13 cellular contexts compared by ENCODE assay signal in genomic region chr5:40017151-40017550, GRCh38.
"Had no signal": no experiment of that assay in that cellular context is flagged by ENCODE, and none has a peak within 500 bp of the region (broad histone marks: within the 10 kb centered on the region; RNA-seq: fewer than 3 reads in every experiment).

No MANE protein-coding gene starts in this region.

- H3K36me3 Mint-ChIP-seq: activated naive CD8-positive, alpha-beta T cell treated with anti-CD3 and anti-CD28 coated beads for 36 hours; naive B cell had no signal

- H3K36me3 ChIP-seq: brain microvascular endothelial cell, lower lobe of right lung, right atrium auricular region, stomach had no signal

- H3K4me1 Mint-ChIP-seq: activated naive CD8-positive, alpha-beta T cell treated with anti-CD3 and anti-CD28 coated beads for 36 hours had no signal

- H3K4me3 ChIP-seq: dorsolateral prefrontal cortex, lower lobe of right lung, right atrium auricular region, stomach had no signal

- H3K4me1 ChIP-seq: lower lobe of right lung, right atrium auricular region, stomach had no signal

- H3K27ac ChIP-seq: brain microvascular endothelial cell, dorsolateral prefrontal cortex, lower lobe of right lung, right atrium auricular region, stomach had no signal

- H3K27me3 Mint-ChIP-seq: naive B cell had no signal

- H3K27me3 ChIP-seq: brain microvascular endothelial cell, right atrium auricular region, stomach had no signal

- H3K9me3 ChIP-seq: lower lobe of right lung, stomach had no signal

- H3K9me3 Mint-ChIP-seq: activated naive CD8-positive, alpha-beta T cell treated with anti-CD3 and anti-CD28 coated beads for 36 hours; activated T-cell treated with anti-CD3 and anti-CD28 coated beads, Interleukin-2, amount 50 U/mL, for 4 hours had no signal

- H3K27ac Mint-ChIP-seq: activated naive CD8-positive, alpha-beta T cell treated with anti-CD3 and anti-CD28 coated beads for 36 hours had no signal

- ATAC-seq: activated T-cell treated with anti-CD3 and anti-CD28 coated beads, Interleukin-2, amount 50 U/mL, for 4 hours; esophagus mucosa; lower lobe of right lung had no signal

- H3K4me3 Mint-ChIP-seq: activated naive CD8-positive, alpha-beta T cell treated with anti-CD3 and anti-CD28 coated beads for 36 hours; activated T-cell treated with anti-CD3 and anti-CD28 coated beads, Interleukin-2, amount 50 U/mL, for 4 hours; naive B cell had no signal

- DNase-seq: activated CD4-positive, alpha-beta T cell treated with anti-CD3 and anti-CD28 coated beads for 1 hour; activated CD4-positive, alpha-beta T cell treated with anti-CD3 and anti-CD28 coated beads, Interleukin-2, amount 50 U/mL, for 48 hours; activated gamma-delta T cell; activated naive CD8-positive, alpha-beta T cell treated with anti-CD3 and anti-CD28 coated beads for 36 hours; activated T-cell treated with anti-CD3 and anti-CD28 coated beads, Interleukin-2, amount 50 U/mL, for 4 hours; brain microvascular endothelial cell; dorsolateral prefrontal cortex; lower lobe of right lung; naive B cell; small intestine; stomach had no signal
